13 cellular contexts compared by ENCODE assay signal in the genomic region with DNA sequence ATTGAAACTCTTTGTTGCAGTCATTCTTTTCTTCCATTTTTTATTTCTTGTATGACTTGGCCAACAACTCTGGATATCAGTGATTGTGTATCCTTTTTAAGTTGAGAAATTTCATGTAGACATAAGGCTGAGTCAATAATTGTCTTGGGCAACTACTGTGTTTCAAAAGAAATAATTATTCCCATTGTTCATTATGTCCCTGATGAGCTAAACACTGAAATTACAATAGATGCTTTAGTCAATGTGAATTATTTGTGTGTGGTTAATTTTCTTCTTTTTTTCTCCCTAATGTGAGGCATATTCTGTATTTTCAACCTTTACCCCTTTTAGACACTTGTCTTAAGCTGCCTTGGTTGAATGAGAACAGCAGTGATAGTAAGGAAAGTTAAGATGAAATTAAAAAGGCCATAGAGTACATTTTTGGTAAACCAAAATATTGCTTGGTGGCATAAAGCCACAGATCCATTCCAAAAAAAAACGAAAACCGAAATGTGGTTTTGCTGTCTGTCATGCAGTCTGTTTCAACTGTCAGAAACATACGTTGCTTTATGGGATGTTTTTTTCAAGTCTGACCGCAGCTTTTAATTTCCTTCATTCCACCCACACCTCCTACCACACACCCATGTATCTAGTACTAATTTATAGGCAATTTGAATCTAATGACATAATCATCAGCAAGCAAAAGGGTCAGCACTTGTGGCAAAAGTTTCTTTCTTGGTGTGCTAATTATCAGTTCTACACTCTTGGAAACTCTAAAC. TPM values are rescaled to one million over a fixed set of nuclear protein-coding genes. Genes with fewer than 3 reads are reported as not detected.
DNase-seq lines count a peak whose midpoint lies in the region; ATAC-seq lines count a peak whose summit lies in the region.
"Had no signal": no experiment of that assay in that cellular context is flagged by ENCODE, and none has a peak within 500 bp of the region (broad histone marks: within the 10 kb centered on the region; RNA-seq: fewer than 3 reads in every experiment).

No MANE protein-coding gene starts in this region.

- WGBS in GM23248 (ENCODE audit: low coverage in 1 of 2, low lambda C conversion rate in 2 of 2, missing lambda C conversion rate in 2 of 2), 2 experiments, result 49 to 64% methylated on average over 4 of the region's 4 CpGs

- peak in 2 of 5 donors; percentile 54 to 72 for DNase-seq in CD8-positive, alpha-beta memory T cell
- DNase-seq in GM23248, result peak; percentile 34
- DNase-seq in SIG-M5 (lab: John Stamatoyannopoulos, UW), result peak; percentile 10
- peak; percentile 50 for DNase-seq in globus pallidus (ENCODE audit: low spot score)
- no peak for DNase-seq in activated gamma-delta T cell treated with Interleukin-2 at 50 U/mL for 16 hours
- DNase-seq in amygdala (lab: John Stamatoyannopoulos, UW), result no peak
- DNase-seq: activated effector memory CD4-positive, alpha-beta T cell treated with anti-CD3 and anti-CD28 coated beads, Interleukin-2, amount 50 U/mL, for 16 hours; DMS79; kidney glomerular epithelial cell; NCI-H2029; retina had no signal

- peak overlapping the region in 6 of 7 donors; percentile 37 to 77 (median 50) for H3K4me3 Mint-ChIP-seq in CD8-positive, alpha-beta memory T cell

- H3K27me3 Mint-ChIP-seq in CD8-positive, alpha-beta memory T cell, result no peaks in the 10 kb centered on the region

- H4K20me1 ChIP-seq in GM23248 (ENCODE audit: insufficient read depth), result peaks cover 9% of the 10 kb centered on the region

- peaks cover 4 to 18% (median 16%) of the 10 kb centered on the region in 3 donors for H3K36me3 Mint-ChIP-seq in CD8-positive, alpha-beta memory T cell

- peaks cover 67 to 91% (median 86%) of the 10 kb centered on the region in 3 donors for H3K4me1 Mint-ChIP-seq in CD8-positive, alpha-beta memory T cell

- H3K27ac ChIP-seq in CD8-positive, alpha-beta memory T cell (ENCODE audit: low read depth, low read length), result no peak overlapping the region
- H3K27ac ChIP-seq in GM23248, result no peak overlapping the region

- H2AFZ ChIP-seq in GM23248, result no peak overlapping the region

- POLR2A ChIA-PET in CD8-positive, alpha-beta memory T cell (lab: Charles Lee), result interaction anchor here (1.2 kb wide), 1 partner anchor 21 kb away, joined by 4 read pairs; a partner anchor contains a TSS

- H3K36me3 ChIP-seq in CD8-positive, alpha-beta memory T cell (ENCODE audit: insufficient read depth, low read length), result no peaks in the 10 kb centered on the region
- no peaks in the 10 kb centered on the region; the same call in 1 of the 2 replicates for H3K36me3 ChIP-seq in GM23248 (ENCODE audit: low read depth)

- no peak overlapping the region for H3K9ac ChIP-seq in GM23248

- H3K4me1 ChIP-seq in CD8-positive, alpha-beta memory T cell (ENCODE audit: insufficient read depth, low read length), result peaks cover 26% of the 10 kb centered on the region
- H3K4me1 ChIP-seq in GM23248 (ENCODE audit: insufficient read depth), result peaks cover 5% of the 10 kb centered on the region; the same call in 1 of the 2 replicates

- H3K4me3 ChIP-seq in CD8-positive, alpha-beta memory T cell (ENCODE audit: low read length), result no peak overlapping the region
- H3K4me3 ChIP-seq in GM23248, result no peak overlapping the region

- H3K9me3 ChIP-seq in CD8-positive, alpha-beta memory T cell (ENCODE audit: low read length), result no peaks in the 10 kb centered on the region
- H3K9me3 ChIP-seq in GM23248 (ENCODE audit: low read depth), result no peaks in the 10 kb centered on the region

- H3K27ac Mint-ChIP-seq in CD8-positive, alpha-beta memory T cell, result peak overlapping the region in 7 of 8 donors; percentile 5 to 79 (median 12)

- H3K27me3 ChIP-seq in CD8-positive, alpha-beta memory T cell (ENCODE audit: insufficient read depth, low read length, poor library complexity, severe bottlenecking), result no peaks in the 10 kb centered on the region
- H3K27me3 ChIP-seq in GM23248 (replicated peaks; ENCODE audit: insufficient read depth), result no peaks in the 10 kb centered on the region

- H3K9me3 Mint-ChIP-seq in CD8-positive, alpha-beta memory T cell, result no peaks in the 10 kb centered on the region

- H3K9me2 ChIP-seq in GM23248 (ENCODE audit: insufficient read depth), result no peaks in the 10 kb centered on the region

- CTCF ChIA-PET in CD8-positive, alpha-beta memory T cell (lab: Charles Lee), result interaction anchor here (0.9 kb wide), 1 partner anchor 21 kb away, joined by 3 read pairs; no protein-coding TSS in a partner anchor

- peaks cover 94% of the 10 kb centered on the region for H3K79me2 ChIP-seq in GM23248 (ENCODE audit: insufficient read depth)

- in situ Hi-C loops in GM23248 (cut with MboI), result no loop called here

- no peaks in the 10 kb centered on the region for H3F3A ChIP-seq in GM23248 (ENCODE audit: insufficient read depth)

- no peak overlapping the region for H3K4me2 ChIP-seq in GM23248 (ENCODE audit: unreplicated experiment)

- ATAC-seq in HG03565 (IDR thresholded peaks at IDR 0.05; ENCODE audit: unreplicated experiment) (no peak), HG02870 (IDR thresholded peaks at IDR 0.05; ENCODE audit: unreplicated experiment) (no peak)

RNA-seq across cellular contexts. Expression of a gene that starts 21.1 kb away (rescaled TPM):
- 10 to 100 TPM; 28.1 to 29.2 TPM for total RNA-seq in CD8-positive, alpha-beta memory T cell
- 41.6 TPM for polyA plus RNA-seq in CD8-positive, alpha-beta memory T cell
- 23.3 and 37.8 TPM in 2 replicates for total RNA-seq in GM23248 (2014; rRNA removed; shearing (Covaris generic))
- polyA plus RNA-seq in GM23248 (2016; fragmentation: Nextera tagmentation; extraction: Ambion mirVana), result 25.2 and 29.5 TPM in 2 replicates

Comparison
In these comparisons a context has a peak if more than half of its experiments do, and no peak if none do; other contexts are left out.
1. DNase-seq: peak in GM23248 (single experiment), SIG-M5 (single experiment) and globus pallidus (single experiment); none in activated gamma-delta T cell treated with Interleukin-2 at 50 U/mL for 16 hours (single experiment) and amygdala (0 of 56).